7 cellular contexts compared by ENCODE assay signal in the genomic region with DNA sequence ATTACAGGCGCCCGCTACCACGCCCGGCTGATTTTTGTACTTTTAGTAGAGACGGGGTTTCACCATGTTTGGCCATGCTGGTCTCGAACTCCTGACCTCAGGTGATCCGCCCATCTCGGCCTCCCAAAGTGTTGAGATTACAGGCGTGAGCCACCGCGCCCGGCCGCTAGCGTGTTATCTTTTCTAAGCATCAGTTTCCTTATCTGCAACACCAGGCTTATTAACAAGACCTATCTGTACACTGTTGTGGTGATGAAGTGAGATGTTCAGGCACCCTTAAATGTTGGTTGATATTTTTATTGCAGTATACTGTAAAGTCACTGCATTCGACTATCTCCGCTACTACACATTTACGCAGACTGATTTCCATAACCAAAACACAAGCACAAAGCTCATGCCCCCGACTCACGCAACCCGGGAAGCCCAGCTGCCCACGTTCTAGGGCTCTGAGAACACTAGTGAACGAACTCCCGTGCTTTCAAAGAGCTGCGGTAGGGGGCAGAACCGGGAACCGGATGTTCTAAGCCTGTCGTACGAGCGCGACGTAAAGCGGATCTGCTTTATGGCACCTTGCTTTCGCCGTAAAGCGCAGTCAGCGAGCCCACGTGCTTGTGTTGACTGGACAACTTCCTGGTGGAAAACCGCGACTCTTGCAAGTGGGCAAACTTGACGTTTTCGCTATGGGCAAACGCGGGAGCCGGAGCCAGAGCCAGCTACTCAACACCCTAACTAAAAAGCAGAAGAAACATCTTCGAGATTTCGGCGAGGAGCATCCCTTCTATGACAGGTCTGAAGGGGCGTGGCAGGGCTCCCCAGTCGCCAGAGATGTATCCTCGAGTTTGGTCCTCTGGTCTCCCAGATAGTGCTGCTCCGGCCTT.
DNase-seq lines count a peak whose midpoint lies in the region; ATAC-seq and TF ChIP-seq lines count a peak whose summit lies in the region.

A gene with protein sequence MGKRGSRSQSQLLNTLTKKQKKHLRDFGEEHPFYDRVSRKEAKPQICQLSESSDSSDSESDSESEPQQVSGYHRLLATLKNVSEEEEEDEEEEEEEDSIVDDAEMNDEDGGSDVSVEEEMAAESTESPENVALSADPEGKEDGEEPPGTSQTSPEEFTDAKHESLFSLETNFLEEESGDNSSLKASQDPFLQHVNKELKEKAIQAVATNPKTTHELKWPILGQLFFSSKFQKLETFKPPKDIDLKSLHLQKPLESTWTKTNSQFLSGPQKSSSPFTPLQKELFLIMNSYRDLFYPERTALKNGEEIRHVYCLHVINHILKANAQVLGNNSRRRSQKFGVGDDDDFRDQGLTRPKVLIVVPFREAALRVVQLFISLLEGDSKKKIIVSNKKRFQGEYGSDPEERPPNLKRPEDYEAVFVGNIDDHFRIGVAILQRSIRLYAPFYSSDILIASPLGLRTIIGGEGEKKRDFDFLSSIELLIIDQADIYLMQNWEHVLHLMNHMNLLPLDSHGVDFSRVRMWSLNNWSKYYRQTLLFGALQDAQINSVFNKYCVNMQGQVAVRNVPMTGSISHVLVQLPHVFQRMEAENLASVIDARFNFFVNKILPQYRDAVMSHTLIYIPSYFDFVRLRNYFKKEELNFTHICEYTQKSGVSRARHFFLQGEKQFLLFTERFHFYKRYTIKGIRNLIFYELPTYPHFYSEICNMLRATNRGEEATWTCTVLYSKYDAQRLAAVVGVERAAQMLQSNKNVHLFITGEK (plus strand): TSS at position 589 of the 878 bp plus-strand sequence. CDS start 92 bp downstream, at position 681.

- ATAC-seq in GM18508 (IDR thresholded peaks at IDR 0.05; ENCODE audit: insufficient read depth, unreplicated experiment) (peak; percentile 56), HG03025 (IDR thresholded peaks at IDR 0.05; ENCODE audit: low FRiP score, unreplicated experiment) (peak; percentile 93)

- DNase-seq in NCI-H2029 treated with DMSO at 0.1 percent for 48 hours (lab: John Stamatoyannopoulos, UW): peak; percentile 82
- peak; percentile 84 for DNase-seq in T-helper 9 cell
- peak; percentile 98 for DNase-seq in astrocyte of the hippocampus (ENCODE audit: low read depth, low spot score)
- peak; percentile 49 to 93 (median 81) for DNase-seq in hypothalamus (lab: John Stamatoyannopoulos, UW)
- DNase-seq in retinal pigment epithelial cell (ENCODE audit: low read depth): peak; percentile 91

- peak; percentile 77 for TF ChIP-seq CTCF in retinal pigment epithelial cell (conservative IDR thresholded peaks at IDR 0.05; ENCODE audit: low read depth, low read length)

- peak within 1 kb of the TSS; percentile 92 for H3K4me3 ChIP-seq in retinal pigment epithelial cell (ENCODE audit: low read length)

Comparison
In these comparisons a context has a peak if more than half of its experiments do, and no peak if none do; other contexts are left out.
1. Peak in every context shown above with its lines: DNase-seq, ATAC-seq and H3K4me3 ChIP-seq.